In the genomic region with DNA sequence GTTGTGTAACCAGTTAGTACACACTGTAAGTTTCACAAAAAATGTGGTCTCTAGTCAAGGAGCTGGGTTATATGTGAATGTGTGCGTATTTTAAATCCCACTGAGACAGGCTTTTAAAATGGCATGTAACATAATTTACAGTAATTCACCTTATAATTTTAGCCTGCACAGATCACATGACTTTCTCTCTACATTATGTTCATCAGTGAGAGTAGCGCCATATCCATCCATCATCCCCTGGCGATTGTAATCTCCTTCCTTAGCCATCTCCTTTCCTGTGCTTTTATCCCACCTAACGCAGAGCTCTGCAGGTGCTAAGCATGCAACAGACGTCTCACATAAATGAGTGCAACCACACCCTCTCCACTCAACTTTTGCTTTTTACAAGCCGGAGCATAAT, we compare ENCODE assay signal across 16 cellular contexts.
A peak's percentile ranks its signal among the peaks of the same experiment; 100 is the strongest.
DNase-seq lines count a peak whose midpoint lies in the region; TF ChIP-seq lines count a peak whose summit lies in the region.
"Had no signal": no experiment of that assay in that cellular context is flagged by ENCODE, and none has a peak within 500 bp of the region (broad histone marks: within the 10 kb centered on the region; RNA-seq: fewer than 3 reads in every experiment).

No MANE protein-coding gene starts in this region.

- H3K27me3 Mint-ChIP-seq in osteocyte (ENCODE audit: unreplicated experiment), result peaks cover 12% of the 10 kb centered on the region

- POLR2A ChIA-PET in HEK293 (lab: Yijun Ruan, JAX), result interaction anchor here (0.6 kb wide), 1 partner anchor 1365 kb away, joined by 3 read pairs; no protein-coding TSS in a partner anchor

- no peaks in the 10 kb centered on the region for H3K79me2 ChIP-seq in trophoblast cell (ENCODE audit: control insufficient read depth, insufficient read depth, low read length, poor library complexity)

- H3K4me1 ChIP-seq in HEK293 (ENCODE audit: control insufficient read depth, insufficient read depth, low read length) (no peaks in the 10 kb centered on the region), trophoblast cell (ENCODE audit: control insufficient read depth in 1 of 2, insufficient read depth in 2 of 2, low read length in 2 of 2) (no peaks in the 10 kb centered on the region), thyroid gland (peaks cover 11 to 16% of the 10 kb centered on the region in 2 donors)

- H2BK5ac ChIP-seq in trophoblast cell (ENCODE audit: low read depth, low read length, poor library complexity), result no peak overlapping the region

- H3K14ac ChIP-seq in trophoblast cell (ENCODE audit: low read length), result no peak overlapping the region

- H3K27me3 ChIP-seq in trophoblast cell (ENCODE audit: insufficient read depth, low read length) (no peaks in the 10 kb centered on the region), thyroid gland (no peaks in the 10 kb centered on the region)
- H3K27me3 ChIP-seq: BLaER1 had no signal

- H4K91ac ChIP-seq in trophoblast cell (ENCODE audit: low read depth, low read length), result no peak overlapping the region

- TF ChIP-seq CTCF in HEK293 (tag by site-specific recombination; IDR thresholded peaks at IDR 0.05) (no peak), thyroid gland (IDR thresholded peaks at IDR 0.05) (no peak), osteocyte (IDR thresholded peaks at IDR 0.05) (no peak)

- H2AFZ ChIP-seq in trophoblast cell (ENCODE audit: insufficient read depth, low read length, poor library complexity), result no peak overlapping the region

- no peak overlapping the region for H2BK12ac ChIP-seq in trophoblast cell (ENCODE audit: low read length)

- H3K4me3 ChIP-seq in HEK293 (ENCODE audit: low read depth, low read length) (no peak overlapping the region), trophoblast cell (ENCODE audit: low read depth, low read length) (no peak overlapping the region), thyroid gland (replicated peaks in 1 of 3) (no peak overlapping the region)
- H3K4me3 ChIP-seq: BLaER1 had no signal

- H3K9me3 ChIP-seq in HEK293 (ENCODE audit: control insufficient read depth, insufficient read depth, low read depth, low read length) (no peaks in the 10 kb centered on the region), trophoblast cell (ENCODE audit: insufficient read depth, low read depth, low read length) (no peaks in the 10 kb centered on the region), thyroid gland (no peaks in the 10 kb centered on the region)
- H3K9me3 ChIP-seq: BLaER1 had no signal

- H3K36me3 ChIP-seq in HEK293 (ENCODE audit: control insufficient read depth in 2 of 2, insufficient read depth in 1 of 2, low read length in 2 of 2), result no peaks in the 10 kb centered on the region
- H3K36me3 ChIP-seq in trophoblast cell (ENCODE audit: control insufficient read depth in 1 of 2, insufficient read depth in 2 of 2, low read length in 2 of 2), result no peaks in the 10 kb centered on the region
- H3K36me3 ChIP-seq in thyroid gland, result no peaks in the 10 kb centered on the region
- H3K36me3 ChIP-seq: BLaER1 had no signal

- CTCF ChIA-PET in HEK293 (lab: Yijun Ruan, JAX), result interaction anchor here (1.7 kb wide), 1 partner anchor 206 kb away, joined by 17 read pairs; no protein-coding TSS in a partner anchor

- no peak overlapping the region for H3K4ac ChIP-seq in trophoblast cell (ENCODE audit: low read depth, low read length)

- WGBS in trophoblast cell (ENCODE audit: extremely low coverage, insufficient coverage, insufficient read length), result no CpG with 5 or more reads among the region's 6 CpGs
- WGBS in thyroid gland, 2 donors, result 71 to 76% methylated on average over 6 of the region's 6 CpGs

- peak; percentile 8 for DNase-seq in NCI-H146 (lab: John Stamatoyannopoulos, UW)
- no peak for DNase-seq in NCI-H146 treated with DMSO at 0.1 percent for 48 hours (lab: John Stamatoyannopoulos, UW; ENCODE audit: unreplicated experiment)
- peak; percentile 57 for DNase-seq in SK-N-DZ (ENCODE audit: low spot score)
- DNase-seq in trophoblast cell, result no peak
- DNase-seq in thyroid gland, result no peak
- DNase-seq in osteocyte (ENCODE audit: extremely low spot score, unreplicated experiment), result no peak
- DNase-seq: 8988T; CD4-positive, alpha-beta memory T cell; DMS153; DMS79; GDM1; GOT3; H7 had no signal

- no peaks in the 10 kb centered on the region for H3K79me1 ChIP-seq in trophoblast cell (ENCODE audit: low read length)

- no peaks in the 10 kb centered on the region for H3K9me3 Mint-ChIP-seq in osteocyte (ENCODE audit: unreplicated experiment)
- H3K9me3 Mint-ChIP-seq: CD14-positive monocyte; CD4-positive, alpha-beta memory T cell had no signal

- TF ChIP-seq POLR2A in thyroid gland (IDR thresholded peaks at IDR 0.05), result no peak

- H3K18ac ChIP-seq in trophoblast cell (ENCODE audit: low read length), result no peak overlapping the region

- no peak overlapping the region for H3K4me3 Mint-ChIP-seq in osteocyte (ENCODE audit: unreplicated experiment)
- H3K4me3 Mint-ChIP-seq: CD14-positive monocyte; CD4-positive, alpha-beta memory T cell had no signal

- peak overlapping the region; percentile 56 for H3K9ac ChIP-seq in trophoblast cell (ENCODE audit: low read length)
- H3K9ac ChIP-seq: BLaER1 had no signal

- H3K4me2 ChIP-seq in trophoblast cell (ENCODE audit: low read length), result no peak overlapping the region
- H3K4me2 ChIP-seq: BLaER1 had no signal

- no peak overlapping the region for H3K23ac ChIP-seq in trophoblast cell (ENCODE audit: low read length)

- no peak overlapping the region for H4K12ac ChIP-seq in trophoblast cell (ENCODE audit: low read depth, low read length)

- no peak overlapping the region for H2BK120ac ChIP-seq in trophoblast cell (ENCODE audit: insufficient read depth, low read length, poor library complexity)

- no peak overlapping the region for H2AK5ac ChIP-seq in trophoblast cell (ENCODE audit: low read length)

- H4K8ac ChIP-seq in trophoblast cell (ENCODE audit: low read depth, low read length), result no peak overlapping the region

- H3K36me3 Mint-ChIP-seq in osteocyte (ENCODE audit: unreplicated experiment), result no peaks in the 10 kb centered on the region
- H3K36me3 Mint-ChIP-seq: CD14-positive monocyte; CD4-positive, alpha-beta memory T cell had no signal

- no peak overlapping the region for H3K27ac ChIP-seq in HEK293 (ENCODE audit: extremely low read depth, low read depth, low read length)
- H3K27ac ChIP-seq in trophoblast cell (ENCODE audit: low read depth, low read length), result no peak overlapping the region
- no peak overlapping the region for H3K27ac ChIP-seq in thyroid gland
- H3K27ac ChIP-seq: BLaER1 had no signal

- intact Hi-C loops in thyroid gland (cut with DNase I), result no loop called here

- H3K27ac Mint-ChIP-seq in osteocyte (ENCODE audit: unreplicated experiment), result no peak overlapping the region
- H3K27ac Mint-ChIP-seq: CD4-positive, alpha-beta memory T cell had no signal

- no peaks in the 10 kb centered on the region for H3K4me1 Mint-ChIP-seq in osteocyte (ENCODE audit: unreplicated experiment)
- H3K4me1 Mint-ChIP-seq: CD4-positive, alpha-beta memory T cell had no signal

TF ChIP-seq in HEK293, 187 proteins besides CTCF, POLR2A, EP300 and RAD21:
- no peak for TF ChIP-seq ZNF843 (tag by site-specific recombination; IDR thresholded peaks at IDR 0.05)
- 0 out of 2 replicates have a peak, but pooled peaks have one; percentile 16 for TF ChIP-seq PRDM1 (tag by site-specific recombination; IDR thresholded peaks at IDR 0.05)

Comparison
In these comparisons a context has a peak if more than half of its experiments do, and no peak if none do; other contexts are left out.
1. DNase-seq: peak in NCI-H146 (single experiment) and SK-N-DZ (single experiment); none in NCI-H146 treated with DMSO at 0.1 percent for 48 hours (single experiment), trophoblast cell (0 of 2), thyroid gland (0 of 2) and osteocyte (single experiment).